In the genomic region with DNA sequence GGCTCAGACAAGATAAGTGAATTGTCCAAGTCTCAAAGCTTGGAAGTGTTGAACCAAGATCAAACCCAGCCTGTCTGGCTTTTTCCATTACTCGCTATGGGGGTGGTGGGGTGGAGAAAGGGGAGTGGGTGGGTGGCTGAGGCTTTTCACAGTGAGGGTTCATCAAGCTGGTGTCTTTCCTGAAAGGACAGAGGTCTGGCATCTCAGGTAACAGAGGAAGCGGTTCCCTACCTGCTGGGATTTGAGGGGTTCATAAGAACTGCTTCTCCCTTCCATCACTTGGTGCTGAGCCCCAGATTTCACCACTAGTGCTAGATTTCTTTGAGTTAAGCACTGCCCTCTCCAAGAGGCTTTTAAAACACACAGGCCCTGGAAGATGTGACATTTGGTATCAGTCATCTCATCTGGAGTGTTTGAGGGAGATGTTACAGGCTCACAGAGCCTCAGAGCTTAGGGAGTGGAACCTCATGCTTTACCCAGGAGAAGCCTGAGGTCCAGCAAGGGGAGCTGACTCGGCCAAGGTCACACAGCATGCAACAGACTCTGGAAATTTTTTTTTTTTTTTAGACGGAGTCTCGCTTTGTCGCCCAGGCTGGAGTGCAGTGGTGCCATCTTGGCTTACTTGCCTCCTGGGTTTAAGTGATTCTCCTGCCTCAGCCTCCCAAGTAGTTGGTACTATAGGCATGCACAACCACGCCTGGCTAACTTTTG, we compare ENCODE assay signal across 3 cellular contexts.
A peak's percentile ranks its signal among the peaks of the same experiment; 100 is the strongest.
TF ChIP-seq lines count a peak whose summit lies in the region.

No MANE protein-coding gene starts in this region.

TF ChIP-seq in HEK293, 187 proteins besides CTCF, POLR2A, EP300 and RAD21:
- TF ChIP-seq ZNF785 (tag by site-specific recombination; IDR thresholded peaks at IDR 0.05), result no peak
- TF ChIP-seq ZFHX2 (tag by site-specific recombination; conservative IDR thresholded peaks at IDR 0.05), result peak; percentile 65
- TF ChIP-seq, protein P1, sequence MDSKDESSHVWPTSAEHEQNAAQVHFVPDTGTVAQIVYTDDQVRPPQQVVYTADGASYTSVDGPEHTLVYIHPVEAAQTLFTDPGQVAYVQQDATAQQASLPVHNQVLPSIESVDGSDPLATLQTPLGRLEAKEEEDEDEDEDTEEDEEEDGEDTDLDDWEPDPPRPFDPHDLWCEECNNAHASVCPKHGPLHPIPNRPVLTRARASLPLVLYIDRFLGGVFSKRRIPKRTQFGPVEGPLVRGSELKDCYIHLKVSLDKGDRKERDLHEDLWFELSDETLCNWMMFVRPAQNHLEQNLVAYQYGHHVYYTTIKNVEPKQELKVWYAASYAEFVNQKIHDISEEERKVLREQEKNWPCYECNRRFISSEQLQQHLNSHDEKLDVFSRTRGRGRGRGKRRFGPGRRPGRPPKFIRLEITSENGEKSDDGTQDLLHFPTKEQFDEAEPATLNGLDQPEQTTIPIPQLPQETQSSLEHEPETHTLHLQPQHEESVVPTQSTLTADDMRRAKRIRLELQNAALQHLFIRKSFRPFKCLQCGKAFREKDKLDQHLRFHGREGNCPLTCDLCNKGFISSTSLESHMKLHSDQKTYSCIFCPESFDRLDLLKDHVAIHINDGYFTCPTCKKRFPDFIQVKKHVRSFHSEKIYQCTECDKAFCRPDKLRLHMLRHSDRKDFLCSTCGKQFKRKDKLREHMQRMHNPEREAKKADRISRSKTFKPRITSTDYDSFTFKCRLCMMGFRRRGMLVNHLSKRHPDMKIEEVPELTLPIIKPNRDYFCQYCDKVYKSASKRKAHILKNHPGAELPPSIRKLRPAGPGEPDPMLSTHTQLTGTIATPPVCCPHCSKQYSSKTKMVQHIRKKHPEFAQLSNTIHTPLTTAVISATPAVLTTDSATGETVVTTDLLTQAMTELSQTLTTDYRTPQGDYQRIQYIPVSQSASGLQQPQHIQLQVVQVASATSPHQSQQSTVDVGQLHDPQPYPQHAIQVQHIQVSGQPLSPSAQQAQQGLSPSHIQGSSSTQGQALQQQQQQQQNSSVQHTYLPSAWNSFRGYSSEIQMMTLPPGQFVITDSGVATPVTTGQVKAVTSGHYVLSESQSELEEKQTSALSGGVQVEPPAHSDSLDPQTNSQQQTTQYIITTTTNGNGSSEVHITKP (tag by site-specific recombination; IDR thresholded peaks at IDR 0.05), result peak; percentile 90
- TF ChIP-seq ZNF768 (tag by site-specific recombination; IDR thresholded peaks at IDR 0.05), result 0 out of 2 replicates have a peak, but pooled peaks have one; percentile 19
- peak; percentile 40; the same call in 1 of the 2 replicates for TF ChIP-seq EGR2 (tag by site-specific recombination; IDR thresholded peaks at IDR 0.05; ENCODE audit: low read depth)

TF ChIP-seq in K562, 482 proteins besides CTCF, POLR2A, EP300 and RAD21 (continues in another document):
- TF ChIP-seq BACH1 (tag; IDR thresholded peaks at IDR 0.05) (no peak), SLC30A9 (CRISPR knock-in tag; IDR thresholded peaks at IDR 0.05) (no peak), ZNF79 (CRISPR knock-in tag; IDR thresholded peaks at IDR 0.05; ENCODE audit: low read depth) (peak; percentile 89), ZFP36 (IDR thresholded peaks at IDR 0.05; ENCODE audit: low read depth, low read length, partially characterized antibody) (peak; percentile 63), ARID3B (CRISPR knock-in tag; IDR thresholded peaks at IDR 0.05; ENCODE audit: borderline replicate concordance) (no peak), ETV1 (tag; conservative IDR thresholded peaks at IDR 0.05; ENCODE audit: low read depth) (no peak), POLR2G (IDR thresholded peaks at IDR 0.05; ENCODE audit: low read depth, low read length) (no peak), PPARD (CRISPR knock-in tag; IDR thresholded peaks at IDR 0.05) (no peak)
- TF ChIP-seq, protein P2, sequence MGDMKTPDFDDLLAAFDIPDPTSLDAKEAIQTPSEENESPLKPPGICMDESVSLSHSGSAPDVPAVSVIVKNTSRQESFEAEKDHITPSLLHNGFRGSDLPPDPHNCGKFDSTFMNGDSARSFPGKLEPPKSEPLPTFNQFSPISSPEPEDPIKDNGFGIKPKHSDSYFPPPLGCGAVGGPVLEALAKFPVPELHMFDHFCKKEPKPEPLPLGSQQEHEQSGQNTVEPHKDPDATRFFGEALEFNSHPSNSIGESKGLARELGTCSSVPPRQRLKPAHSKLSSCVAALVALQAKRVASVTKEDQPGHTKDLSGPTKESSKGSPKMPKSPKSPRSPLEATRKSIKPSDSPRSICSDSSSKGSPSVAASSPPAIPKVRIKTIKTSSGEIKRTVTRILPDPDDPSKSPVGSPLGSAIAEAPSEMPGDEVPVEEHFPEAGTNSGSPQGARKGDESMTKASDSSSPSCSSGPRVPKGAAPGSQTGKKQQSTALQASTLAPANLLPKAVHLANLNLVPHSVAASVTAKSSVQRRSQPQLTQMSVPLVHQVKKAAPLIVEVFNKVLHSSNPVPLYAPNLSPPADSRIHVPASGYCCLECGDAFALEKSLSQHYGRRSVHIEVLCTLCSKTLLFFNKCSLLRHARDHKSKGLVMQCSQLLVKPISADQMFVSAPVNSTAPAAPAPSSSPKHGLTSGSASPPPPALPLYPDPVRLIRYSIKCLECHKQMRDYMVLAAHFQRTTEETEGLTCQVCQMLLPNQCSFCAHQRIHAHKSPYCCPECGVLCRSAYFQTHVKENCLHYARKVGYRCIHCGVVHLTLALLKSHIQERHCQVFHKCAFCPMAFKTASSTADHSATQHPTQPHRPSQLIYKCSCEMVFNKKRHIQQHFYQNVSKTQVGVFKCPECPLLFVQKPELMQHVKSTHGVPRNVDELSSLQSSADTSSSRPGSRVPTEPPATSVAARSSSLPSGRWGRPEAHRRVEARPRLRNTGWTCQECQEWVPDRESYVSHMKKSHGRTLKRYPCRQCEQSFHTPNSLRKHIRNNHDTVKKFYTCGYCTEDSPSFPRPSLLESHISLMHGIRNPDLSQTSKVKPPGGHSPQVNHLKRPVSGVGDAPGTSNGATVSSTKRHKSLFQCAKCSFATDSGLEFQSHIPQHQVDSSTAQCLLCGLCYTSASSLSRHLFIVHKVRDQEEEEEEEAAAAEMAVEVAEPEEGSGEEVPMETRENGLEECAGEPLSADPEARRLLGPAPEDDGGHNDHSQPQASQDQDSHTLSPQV (IDR thresholded peaks at IDR 0.05), result no peak
- TF ChIP-seq, protein P1 (IDR thresholded peaks at IDR 0.05; ENCODE audit: partially characterized antibody), result peak; percentile 89

TF ChIP-seq in SK-N-SH, 30 proteins besides CTCF, POLR2A, EP300 and RAD21:
- no peak for TF ChIP-seq IRF3 (IDR thresholded peaks at IDR 0.05; ENCODE audit: low read depth, low read length)
- TF ChIP-seq GABPA (IDR thresholded peaks at IDR 0.05; ENCODE audit: low read depth), result no peak
- no peak for TF ChIP-seq FOXM1 (IDR thresholded peaks at IDR 0.05; ENCODE audit: low read depth)
- TF ChIP-seq NRF1 (IDR thresholded peaks at IDR 0.05; ENCODE audit: low read depth, low read length), result no peak
- no peak for TF ChIP-seq YY1 (IDR thresholded peaks at IDR 0.05; ENCODE audit: low read depth)
- TF ChIP-seq EZH2phosphoT487 (IDR thresholded peaks at IDR 0.05; ENCODE audit: borderline replicate concordance, low read depth), result no peak
- no peak for TF ChIP-seq MXI1 (IDR thresholded peaks at IDR 0.05; ENCODE audit: low read depth, low read length)
- TF ChIP-seq SMC3 (IDR thresholded peaks at IDR 0.05; ENCODE audit: low read depth, low read length), result no peak
- no peak for TF ChIP-seq PBX3 (IDR thresholded peaks at IDR 0.05)
- no peak for TF ChIP-seq JUND (IDR thresholded peaks at IDR 0.05)
- no peak for TF ChIP-seq TAF1 (IDR thresholded peaks at IDR 0.05; ENCODE audit: borderline replicate concordance, low read depth, low read length)
- TF ChIP-seq USF2 (IDR thresholded peaks at IDR 0.05; ENCODE audit: borderline replicate concordance, low read depth, low read length), result no peak
- no peak for TF ChIP-seq GATA2 (CRISPR knock-in tag; IDR thresholded peaks at IDR 0.05)
